In genomic region chr9:17810728-17811634, GRCh38 we compare ENCODE assay signal across 8 cellular contexts.
A peak's percentile ranks its signal among the peaks of the same experiment; 100 is the strongest.
DNase-seq lines count a peak whose midpoint lies in the region; ATAC-seq, FAIRE-seq and TF ChIP-seq lines count a peak whose summit lies in the region.

No MANE protein-coding gene starts in this region.

- H3K27me3 ChIP-seq in mesenchymal stem cell (ENCODE audit: control insufficient read depth in 1 of 2, insufficient read depth in 1 of 2, low read length in 2 of 2) (peaks cover 38 to 50% of the 10 kb centered on the region in 2 experiments), testis (no peaks in the 10 kb centered on the region)

- H3K9ac ChIP-seq in mesenchymal stem cell (ENCODE audit: low read length) = no peak overlapping the region

- H2BK5ac ChIP-seq in mesenchymal stem cell (ENCODE audit: low read depth, low read length, poor library complexity, severe bottlenecking) = no peak overlapping the region

- H3K9me3 ChIP-seq in mesenchymal stem cell (ENCODE audit: control insufficient read depth, low read length) = no peaks in the 10 kb centered on the region
- no peaks in the 10 kb centered on the region for H3K9me3 ChIP-seq in testis

- H3K27ac ChIP-seq in mesenchymal stem cell (ENCODE audit: low read length, poor library complexity, severe bottlenecking) (no peak overlapping the region), testis (no peak overlapping the region)

- peaks cover 3% of the 10 kb centered on the region for H3K4me1 ChIP-seq in mesenchymal stem cell (ENCODE audit: control insufficient read depth, insufficient read depth, low read depth, low read length)
- no peaks in the 10 kb centered on the region for H3K4me1 ChIP-seq in testis

- no peak overlapping the region for H3K14ac ChIP-seq in mesenchymal stem cell (ENCODE audit: low read length in 2 of 2)

- 29% methylated on average over 11 of the region's 14 CpGs for WGBS in mesenchymal stem cell
- WGBS in testis, 2 donors = 19 to 29% methylated on average over 14 of the region's 14 CpGs

- H3K23ac ChIP-seq in mesenchymal stem cell (ENCODE audit: low read length in 2 of 2) = no peak overlapping the region

- no peak overlapping the region for H3K4ac ChIP-seq in mesenchymal stem cell (ENCODE audit: low read depth in 1 of 2, low read length in 2 of 2)

- intact Hi-C loops in testis (cut with DNase I; ENCODE audit: low total_unique reads) = loop anchor here (10.0 kb wide), 1 partner anchor 394 kb away; no protein-coding TSS in a partner anchor

- H3K18ac ChIP-seq in mesenchymal stem cell (ENCODE audit: low read depth in 1 of 2, low read length in 2 of 2) = no peak overlapping the region

- no peak overlapping the region for H4K8ac ChIP-seq in mesenchymal stem cell (ENCODE audit: low read length)

- H2BK12ac ChIP-seq in mesenchymal stem cell (ENCODE audit: low read length in 2 of 2) = no peak overlapping the region

- no peak overlapping the region for H2BK15ac ChIP-seq in mesenchymal stem cell (ENCODE audit: low read depth, poor library complexity, severe bottlenecking)

- TF ChIP-seq POLR2A in testis (IDR thresholded peaks at IDR 0.05) = no peak
- TF ChIP-seq POLR2A in GM18505 (IDR thresholded peaks at IDR 0.05; ENCODE audit: borderline replicate concordance, extremely low read depth, insufficient read depth, insufficient read length) = no peak

- no peak overlapping the region for H2BK120ac ChIP-seq in mesenchymal stem cell (ENCODE audit: low read depth, low read length)

- no peak overlapping the region for H3K4me2 ChIP-seq in mesenchymal stem cell (ENCODE audit: low read length, poor library complexity, severe bottlenecking)

- no peaks in the 10 kb centered on the region for H3K36me3 ChIP-seq in mesenchymal stem cell (ENCODE audit: control insufficient read depth in 1 of 2, insufficient read depth in 2 of 2, low read depth in 1 of 2, low read length in 2 of 2)
- H3K36me3 ChIP-seq in testis (ENCODE audit: low read depth, missing control alignments) = no peaks in the 10 kb centered on the region

- DNase-seq in CMK (ENCODE audit: low read depth) (peak; percentile 1), LHCN-M2 (ENCODE audit: low read depth) (peak; percentile 47), RPMI7951 (ENCODE audit: low read depth) (peak; percentile 31), mesenchymal stem cell (peak; percentile 48), testis (peak; percentile 85)

- H3K79me1 ChIP-seq in mesenchymal stem cell (replicated peaks; ENCODE audit: low read length, poor library complexity, severe bottlenecking) = no peaks in the 10 kb centered on the region

- no peak overlapping the region for H3K4me3 ChIP-seq in mesenchymal stem cell (ENCODE audit: insufficient read depth in 1 of 2, low read depth in 1 of 2, low read length in 2 of 2)
- no peak overlapping the region for H3K4me3 ChIP-seq in testis

- peak; percentile 90 for FAIRE-seq in colon (lab: Jason Lieb, UNC)

- TF ChIP-seq CTCF in testis (IDR thresholded peaks at IDR 0.05) = peak; percentile 88 to 95 (median 93)

- no peak overlapping the region for H2AK5ac ChIP-seq in mesenchymal stem cell (ENCODE audit: low read length, severe bottlenecking)

- no peak overlapping the region for H2AFZ ChIP-seq in mesenchymal stem cell (ENCODE audit: low read depth, low read length)

- ATAC-seq in GM18909 (IDR thresholded peaks at IDR 0.05; ENCODE audit: poor library complexity, unreplicated experiment) (peak; percentile 51), GM18505 (IDR thresholded peaks at IDR 0.05; ENCODE audit: unreplicated experiment) (no peak)

- H4K91ac ChIP-seq in mesenchymal stem cell (ENCODE audit: low read length) = no peak overlapping the region

Comparison
In these comparisons a context has a peak if more than half of its experiments do, and no peak if none do; other contexts are left out.
1. DNase-seq: peak in every context shown above with its lines; median percentile 85 in testis; 48 in mesenchymal stem cell; 47 in LHCN-M2; 31 in RPMI7951; 1 in CMK.